In the genomic region with DNA sequence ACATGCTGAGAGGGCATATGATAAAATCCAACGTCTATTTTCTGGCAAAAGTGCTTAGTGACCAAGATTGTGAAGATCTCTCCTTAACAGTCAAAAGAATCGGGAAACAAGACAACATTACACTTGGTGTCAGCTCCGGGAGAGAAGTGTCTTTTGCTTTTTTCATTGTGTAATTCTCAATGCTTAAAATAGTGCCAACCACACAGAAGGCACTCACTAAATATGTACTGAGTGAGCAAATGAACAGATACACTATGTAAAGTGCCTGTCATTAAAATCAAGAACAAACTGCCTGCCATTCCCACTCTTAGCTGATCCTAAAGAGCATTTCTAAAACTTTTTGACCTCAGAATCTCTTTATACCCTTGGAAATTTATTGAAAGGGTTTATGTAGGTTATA, we compare ENCODE assay signal across 1 cellular context.
TF ChIP-seq lines count a peak whose summit lies in the region.

No MANE protein-coding gene starts in this region.

TF ChIP-seq in IMR-90, 13 proteins besides CTCF, POLR2A, EP300 and RAD21:
- TF ChIP-seq ELK1 (IDR thresholded peaks at IDR 0.05; ENCODE audit: borderline replicate concordance, low read depth, low read length) (no peak), BHLHE40 (IDR thresholded peaks at IDR 0.05; ENCODE audit: low read depth, low read length) (no peak), CHD1 (IDR thresholded peaks at IDR 0.05; ENCODE audit: low read depth, low read length) (no peak), SMC3 (IDR thresholded peaks at IDR 0.05; ENCODE audit: low read depth, low read length) (no peak), RFX5 (IDR thresholded peaks at IDR 0.05; ENCODE audit: low read depth, low read length) (no peak), FOS (IDR thresholded peaks at IDR 0.05; ENCODE audit: low read depth, low read length) (no peak), MXI1 (IDR thresholded peaks at IDR 0.05; ENCODE audit: borderline replicate concordance, low read depth, low read length) (no peak), RCOR1 (IDR thresholded peaks at IDR 0.05; ENCODE audit: insufficient replicate concordance, low read length) (no peak), MAZ (IDR thresholded peaks at IDR 0.05; ENCODE audit: borderline replicate concordance, low read depth, low read length) (no peak), CEBPB (IDR thresholded peaks at IDR 0.05; ENCODE audit: low read depth, low read length) (no peak), MAFK (IDR thresholded peaks at IDR 0.05; ENCODE audit: low read depth, low read length) (no peak), NFE2L2 (IDR thresholded peaks at IDR 0.05; ENCODE audit: low read depth, low read length) (no peak), USF2 (IDR thresholded peaks at IDR 0.05; ENCODE audit: low read depth, low read length) (no peak)
